Comparison of ENCODE assay signal across 6 cellular contexts in the genomic region with DNA sequence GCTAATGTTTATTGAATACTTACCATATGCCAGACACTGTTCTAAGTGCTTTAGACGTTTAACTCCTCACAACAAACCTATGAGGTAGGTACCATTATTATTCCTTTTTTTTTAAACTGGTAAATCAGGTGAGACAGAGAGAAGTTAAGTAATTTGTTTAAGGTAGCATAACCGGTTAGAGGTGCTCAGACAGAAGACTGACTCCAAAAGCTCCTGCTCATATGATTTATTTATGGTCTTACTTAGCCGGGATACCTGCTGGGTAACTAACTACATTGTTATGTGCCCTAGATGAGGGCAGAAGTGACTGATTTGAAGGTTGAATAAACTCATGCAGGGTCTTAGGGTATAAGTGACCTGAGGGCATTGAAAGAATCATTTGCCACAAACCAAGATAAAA. TPM values are rescaled to one million over a fixed set of nuclear protein-coding genes. Genes with fewer than 3 reads are reported as not detected.
DNase-seq lines count a peak whose midpoint lies in the region; ATAC-seq and TF ChIP-seq lines count a peak whose summit lies in the region.
"Not testable (repeated sequence)": the region's sequence is repeated elsewhere in the genome, so short reads cannot be mapped to it uniquely, and the experiment has no call there.
"Had no signal": no experiment of that assay in that cellular context is flagged by ENCODE, and none has a peak within 500 bp of the region (broad histone marks: within the 10 kb centered on the region; RNA-seq: fewer than 3 reads in every experiment).

No MANE protein-coding gene starts in this region.

- not testable (repeated sequence) for TF ChIP-seq CTCF in WTC11 (IDR thresholded peaks at IDR 0.05)

- not testable (repeated sequence) for H3K4me1 Mint-ChIP-seq in WTC11

- DNase-seq in WTC11 (ENCODE audit: low spot score): not testable (repeated sequence)

- not testable (repeated sequence) for H3K36me3 Mint-ChIP-seq in WTC11

- not testable (repeated sequence) for H3K9me3 Mint-ChIP-seq in WTC11

- ATAC-seq in WTC11 (peak; percentile 47; the same call in 1 of the 2 replicates), esophagus mucosa (peak; percentile 92)

- H3K4me3 Mint-ChIP-seq in WTC11: not testable (repeated sequence)

- CTCF ChIA-PET in WTC11 (lab: Charles Lee): not testable (repeated sequence)

- H3K27me3 Mint-ChIP-seq in WTC11 (ENCODE audit: low read depth): not testable (repeated sequence)

- not testable (repeated sequence) for H3K27ac Mint-ChIP-seq in WTC11

- POLR2A ChIA-PET in WTC11 (lab: Charles Lee): not testable (repeated sequence)

RNA-seq across cellular contexts. Expression of a gene that starts 16.9 kb away (rescaled TPM):
- total RNA-seq in WTC11 (2021) (12.8 to 14.3 TPM (median 12.9 TPM) in 3 replicates), esophagus mucosa (2.8 TPM)
- total RNA-seq: CD4-positive, alpha-beta memory T cell; CD4-positive, alpha-beta T cell; CD4-positive, CD25-positive, alpha-beta regulatory T cell; CD8-positive, alpha-beta T cell had no signal

RNA-seq across cellular contexts. Expression of a gene that starts 17.6 kb away (rescaled TPM):
- total RNA-seq in WTC11 (2021): 48.4 to 64.8 TPM (median 48.7 TPM) in 3 replicates
- 25.9 TPM for total RNA-seq in esophagus mucosa
